In the genomic region with DNA sequence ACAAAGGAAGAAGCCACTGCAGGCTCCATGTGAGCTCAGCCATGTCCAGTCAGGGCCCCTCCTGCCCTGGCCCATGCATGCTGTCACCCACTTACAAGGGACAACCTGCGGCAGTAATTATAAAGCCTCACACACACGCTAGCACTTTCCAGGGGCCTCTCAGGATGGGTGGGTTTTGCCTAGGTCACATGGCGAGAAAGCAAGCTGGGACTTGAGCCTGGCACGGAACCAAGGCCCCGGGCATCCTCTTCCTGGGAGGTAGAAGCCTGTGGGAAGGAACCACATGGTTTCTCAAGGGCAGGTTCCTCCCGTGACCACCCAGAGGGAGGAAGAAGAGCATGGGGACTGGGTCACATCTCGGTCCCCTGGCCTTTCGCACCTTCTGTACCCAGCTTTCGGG, we compare ENCODE assay signal across 20 cellular contexts. TPM values are rescaled to one million over a fixed set of nuclear protein-coding genes. Genes with fewer than 3 reads are reported as not detected.
DNase-seq lines count a peak whose midpoint lies in the region; ATAC-seq and TF ChIP-seq lines count a peak whose summit lies in the region.
"Had no signal": no experiment of that assay in that cellular context is flagged by ENCODE, and none has a peak within 500 bp of the region (broad histone marks: within the 10 kb centered on the region; RNA-seq: fewer than 3 reads in every experiment).

No MANE protein-coding gene starts in this region.

- DNase-seq in DMS79 treated with DMSO at 0.1 percent for 48 hours (lab: John Stamatoyannopoulos, UW) = peak; percentile 77
- peak; percentile 72 for DNase-seq in NCI-H2171 treated with DMSO at 0.1 percent for 48 hours (lab: John Stamatoyannopoulos, UW)
- peak; percentile 35 for DNase-seq in osteoblast (ENCODE audit: insufficient read length, low spot score, missing footprints)
- DNase-seq in GM13977 (ENCODE audit: low spot score) = no peak
- no peak for DNase-seq in NCI-H748 treated with DMSO at 0.1 percent for 48 hours (lab: John Stamatoyannopoulos, UW)
- no peak for DNase-seq in NCI-H2029 treated with DMSO at 0.1 percent for 48 hours (lab: John Stamatoyannopoulos, UW)
- DNase-seq: activated CD4-positive, alpha-beta T cell treated with anti-CD3 and anti-CD28 coated beads for 48 hours; activated T-cell treated with anti-CD3 and anti-CD28 coated beads for 4 hours; DND-41; effector CD4-positive, alpha-beta T cell; GOT3; MG63; naive thymus-derived CD8-positive, alpha-beta T cell; T1000 had no signal

- no peaks in the 10 kb centered on the region for H3K9me3 ChIP-seq in osteoblast (ENCODE audit: low read depth, low read length)
- H3K9me3 ChIP-seq: MG63 had no signal

- H3K4me3 Mint-ChIP-seq in dendritic cell treated with granulocyte-macrophage colony-stimulating factor and Interleukin-4, amounts not matched to agents 40 ng/mL and 50 ng/mL, for 4 days = no peak overlapping the region
- H3K4me3 Mint-ChIP-seq: activated naive CD4-positive, alpha-beta T cell treated with anti-CD3 and anti-CD28 coated beads, Interleukin-2, amount 50 U/mL, for 24 hours had no signal

- intact Hi-C loops in dendritic cell treated with granulocyte-macrophage colony-stimulating factor and Interleukin-4, amounts not matched to agents 40 ng/mL and 50 ng/mL, for 4 days (cut with micrococcal nuclease) = no loop called here

- peaks cover 57% of the 10 kb centered on the region for H3K36me3 Mint-ChIP-seq in dendritic cell treated with granulocyte-macrophage colony-stimulating factor and Interleukin-4, amounts not matched to agents 40 ng/mL and 50 ng/mL, for 4 days (ENCODE audit: low read depth)
- H3K36me3 Mint-ChIP-seq: activated naive CD4-positive, alpha-beta T cell treated with anti-CD3 and anti-CD28 coated beads, Interleukin-2, amount 50 U/mL, for 24 hours had no signal

- in situ Hi-C loops in GM13977 (cut with MboI; ENCODE audit: low pct_unique_long_range_greater_than_20kb, low sequenced_read_pairs, unreplicated experiment) = no loop called here

- peaks cover 35% of the 10 kb centered on the region for H3K36me3 ChIP-seq in osteoblast (ENCODE audit: insufficient read depth, low read length)

- no peaks in the 10 kb centered on the region for H3K27me3 Mint-ChIP-seq in dendritic cell treated with granulocyte-macrophage colony-stimulating factor and Interleukin-4, amounts not matched to agents 40 ng/mL and 50 ng/mL, for 4 days
- H3K27me3 Mint-ChIP-seq: activated naive CD4-positive, alpha-beta T cell treated with anti-CD3 and anti-CD28 coated beads, Interleukin-2, amount 50 U/mL, for 24 hours; naive thymus-derived CD8-positive, alpha-beta T cell had no signal

- H3K27ac ChIP-seq in osteoblast (ENCODE audit: low read depth, low read length) = no peak overlapping the region

- no peaks in the 10 kb centered on the region for H3K27me3 ChIP-seq in osteoblast (ENCODE audit: insufficient read depth, low read length)
- H3K27me3 ChIP-seq: MG63 had no signal

- ATAC-seq in GM21717 (IDR thresholded peaks at IDR 0.05; ENCODE audit: unreplicated experiment) = no peak
- ATAC-seq: naive thymus-derived CD8-positive, alpha-beta T cell had no signal

- H3K79me2 ChIP-seq in osteoblast (ENCODE audit: insufficient read depth, low read length) = peaks cover 8% of the 10 kb centered on the region

- H3K27ac Mint-ChIP-seq in dendritic cell treated with granulocyte-macrophage colony-stimulating factor and Interleukin-4, amounts not matched to agents 40 ng/mL and 50 ng/mL, for 4 days = peak overlapping the region; percentile 37

- no peak for TF ChIP-seq CTCF in osteoblast (IDR thresholded peaks at IDR 0.05; ENCODE audit: extremely low read depth, low read depth, low read length)
- TF ChIP-seq CTCF in GM13977 (IDR thresholded peaks at IDR 0.05; ENCODE audit: extremely low read depth, insufficient read depth, missing control alignments) = no peak

- no peak overlapping the region for H3K4me2 ChIP-seq in osteoblast (ENCODE audit: insufficient read depth, low read length)

- no peaks in the 10 kb centered on the region for H3K9me3 Mint-ChIP-seq in dendritic cell treated with granulocyte-macrophage colony-stimulating factor and Interleukin-4, amounts not matched to agents 40 ng/mL and 50 ng/mL, for 4 days
- H3K9me3 Mint-ChIP-seq: activated naive CD4-positive, alpha-beta T cell treated with anti-CD3 and anti-CD28 coated beads, Interleukin-2, amount 50 U/mL, for 24 hours; naive thymus-derived CD8-positive, alpha-beta T cell had no signal

- H2AFZ ChIP-seq in osteoblast (ENCODE audit: low read length) = no peak overlapping the region

- no peaks in the 10 kb centered on the region for H3K4me1 ChIP-seq in osteoblast (ENCODE audit: insufficient read depth, low read length)

- peaks cover 31% of the 10 kb centered on the region for H4K20me1 ChIP-seq in osteoblast (ENCODE audit: insufficient read depth, low read length)

- peaks cover 45% of the 10 kb centered on the region for H3K4me1 Mint-ChIP-seq in dendritic cell treated with granulocyte-macrophage colony-stimulating factor and Interleukin-4, amounts not matched to agents 40 ng/mL and 50 ng/mL, for 4 days (ENCODE audit: low read depth)

- H3K4me3 ChIP-seq in osteoblast (ENCODE audit: insufficient read depth, low read length) = no peak overlapping the region
- H3K4me3 ChIP-seq: lung, MG63 had no signal

RNA-seq across cellular contexts. Expression of a gene that starts 7.0 kb away (rescaled TPM):
- 4.3 and 5.6 TPM in 2 replicates for total RNA-seq in osteoblast

RNA-seq across cellular contexts. Expression of a gene that starts 7.8 kb away (rescaled TPM):
- total RNA-seq in osteoblast = 17.7 and 19.2 TPM in 2 replicates

RNA-seq across cellular contexts. Expression of a gene that starts 22.5 kb away (rescaled TPM):
- total RNA-seq in osteoblast = not detected in 2 replicates
- total RNA-seq: naive thymus-derived CD8-positive, alpha-beta T cell; SK-MEL-5; subcutaneous adipose tissue had no signal

RNA-seq across cellular contexts. Expression of a gene that starts 32.1 kb away (rescaled TPM):
- total RNA-seq in osteoblast = 7.7 and 9.4 TPM in 2 replicates

Comparison
In these comparisons a context has a peak if more than half of its experiments do, and no peak if none do; other contexts are left out.
1. DNase-seq: peak in DMS79 treated with DMSO at 0.1 percent for 48 hours (single experiment), NCI-H2171 treated with DMSO at 0.1 percent for 48 hours (single experiment) and osteoblast (single experiment); none in GM13977 (single experiment), NCI-H748 treated with DMSO at 0.1 percent for 48 hours (single experiment) and NCI-H2029 treated with DMSO at 0.1 percent for 48 hours (single experiment).